ENCODE assay signal across 7 cellular contexts in the genomic region with DNA sequence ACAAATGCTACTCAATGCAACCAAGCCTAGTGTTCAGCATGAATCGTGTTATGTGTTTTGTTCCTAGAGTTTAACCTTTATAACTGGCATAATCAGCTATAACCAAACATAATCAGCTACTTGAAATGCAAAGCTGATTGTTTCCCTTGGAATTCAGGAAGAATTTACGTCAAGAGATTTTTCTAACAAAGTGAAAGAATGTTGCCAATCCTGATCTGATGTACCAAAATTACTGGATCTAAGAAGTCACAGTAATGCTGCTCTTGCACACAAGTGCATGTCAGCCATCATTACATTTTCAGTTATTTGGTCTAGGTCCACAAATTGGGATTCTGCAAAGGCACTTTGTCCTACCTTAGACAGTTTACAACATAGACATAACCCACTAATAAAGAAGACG.
"Had no signal": no experiment of that assay in that cellular context is flagged by ENCODE, and none has a peak within 500 bp of the region (broad histone marks: within the 10 kb centered on the region; RNA-seq: fewer than 3 reads in every experiment).

No MANE protein-coding gene starts in this region.

- H3K27ac ChIP-seq: GM23248 had no signal

- H3K4me3 ChIP-seq: GM23248 had no signal

- H2AFZ ChIP-seq: GM23248 had no signal

- DNase-seq: GM23248, GOT3, H9, HCEC 1CT, IMR-90 had no signal

- FAIRE-seq: H54, HTR-8/SVneo had no signal

- H3K9ac ChIP-seq: GM23248 had no signal
